ENCODE assay signal across 14 cellular contexts in genomic region chr7:47458057-47458456, GRCh38.
DNase-seq lines count a peak whose midpoint lies in the region; ATAC-seq and TF ChIP-seq lines count a peak whose summit lies in the region.
"Had no signal": no experiment of that assay in that cellular context is flagged by ENCODE, and none has a peak within 500 bp of the region (broad histone marks: within the 10 kb centered on the region; RNA-seq: fewer than 3 reads in every experiment).

No MANE protein-coding gene starts in this region.

- peaks cover 79% of the 10 kb centered on the region for H3F3A ChIP-seq in PC-9 (ENCODE audit: insufficient read depth, low read depth)

- CTCF ChIA-PET in PC-9 (lab: Charles Lee) (no interaction called here), GM10248 (lab: Yijun Ruan, JAX) (interaction anchor here (0.9 kb wide), 2 partner anchors 191 to 192 kb away, joined by 3 read pairs; no protein-coding TSS in a partner anchor)

- BruUV-seq in PC-9 (replicated peaks; lab: Mats Ljungman, UMichigan), result no TSS peak

- ATAC-seq in HG02759 (IDR thresholded peaks at IDR 0.05; ENCODE audit: unreplicated experiment), result peak; percentile 39
- ATAC-seq in left colon, result peak; percentile 11
- no peak for ATAC-seq in thoracic aorta (ENCODE audit: insufficient number of reproducible peaks, low FRiP score, low read depth)
- ATAC-seq: GM12878 had no signal

- peaks cover 88% of the 10 kb centered on the region for H3K79me2 ChIP-seq in PC-9 (ENCODE audit: low read depth)

- H3K36me3 ChIP-seq in ascending aorta (no peaks in the 10 kb centered on the region), thoracic aorta (no peaks in the 10 kb centered on the region), PC-9 (ENCODE audit: low read depth) (peaks cover 1% of the 10 kb centered on the region; the same call in 1 of the 2 replicates)
- H3K36me3 ChIP-seq: esophagus muscularis mucosa had no signal

- TF ChIP-seq CTCF in ascending aorta (IDR thresholded peaks at IDR 0.05), result no peak
- no peak for TF ChIP-seq CTCF in thoracic aorta (IDR thresholded peaks at IDR 0.05)
- no peak for TF ChIP-seq CTCF in PC-9 (conservative IDR thresholded peaks at IDR 0.05)
- TF ChIP-seq CTCF in GM10248 (IDR thresholded peaks at IDR 0.05; ENCODE audit: control extremely low read depth, extremely low read depth, low read depth, missing control alignments), result no peak

- H3K9me3 ChIP-seq in ascending aorta (no peaks in the 10 kb centered on the region), thoracic aorta (no peaks in the 10 kb centered on the region), PC-9 (ENCODE audit: insufficient read depth, low read depth) (no peaks in the 10 kb centered on the region)
- H3K9me3 ChIP-seq: esophagus muscularis mucosa had no signal

- H3K9me2 ChIP-seq in PC-9 (ENCODE audit: insufficient read depth), result no peaks in the 10 kb centered on the region

- POLR2A ChIA-PET in PC-9 (lab: Charles Lee; ENCODE audit: unreplicated experiment) (no interaction called here), GM10248 (lab: Yijun Ruan, JAX) (no interaction called here)

- intact Hi-C loops in ascending aorta (cut with DNase I) (no loop called here), left colon (cut with DNase I, micrococcal nuclease) (loop anchor here in 1 of 2 donors (10.0 kb wide), 1 partner anchor 117 kb away; no protein-coding TSS in a partner anchor), PC-9 (cut with micrococcal nuclease; ENCODE audit: unreplicated experiment) (no loop called here)

- peak overlapping the region; percentile 1 to 22 for H3K27ac ChIP-seq in ascending aorta
- H3K27ac ChIP-seq in thoracic aorta, result peak overlapping the region in 1 of 2 donors; percentile 20
- no peak overlapping the region for H3K27ac ChIP-seq in PC-9
- H3K27ac ChIP-seq: esophagus muscularis mucosa had no signal

- peak in 1 of 2 donors; percentile 80 for DNase-seq in ascending aorta (ENCODE audit: low spot score in 2 of 2)
- no peak for DNase-seq in left colon
- DNase-seq in thoracic aorta (ENCODE audit: low spot score), result peak; percentile 42
- no peak for DNase-seq in PC-9
- no peak for DNase-seq in GM10248 (ENCODE audit: extremely low spot score)
- DNase-seq in NCI-H146 (lab: John Stamatoyannopoulos, UW), result no peak
- DNase-seq in NCI-H187 (lab: John Stamatoyannopoulos, UW), result no peak
- DNase-seq: activated effector memory CD4-positive, alpha-beta T cell treated with Interleukin-2 at 50 U/mL for 16 hours; H9; retina; T-helper 1 cell had no signal

- H3K4me2 ChIP-seq in PC-9, result no peak overlapping the region

- no peak overlapping the region for H3K4me3 ChIP-seq in ascending aorta
- no peak overlapping the region for H3K4me3 ChIP-seq in thoracic aorta
- no peak overlapping the region for H3K4me3 ChIP-seq in PC-9
- H3K4me3 ChIP-seq: esophagus muscularis mucosa, GM12878 had no signal

- no peak overlapping the region for H2AFZ ChIP-seq in PC-9

- H3K4me1 ChIP-seq in ascending aorta (peaks cover 15 to 24% of the 10 kb centered on the region in 2 donors), thoracic aorta (ENCODE audit: control insufficient read depth in 1 of 2, low read depth in 2 of 2) (peaks cover 29 to 55% of the 10 kb centered on the region in 2 donors), PC-9 (replicated peaks; ENCODE audit: insufficient read depth) (peaks cover 35% of the 10 kb centered on the region)

- H3K27me3 ChIP-seq in ascending aorta, result no peaks in the 10 kb centered on the region
- no peaks in the 10 kb centered on the region for H3K27me3 ChIP-seq in thoracic aorta (replicated peaks; ENCODE audit: insufficient read depth)
- H3K27me3 ChIP-seq in PC-9 (ENCODE audit: insufficient read depth, low read depth), result no peaks in the 10 kb centered on the region
- H3K27me3 ChIP-seq: esophagus muscularis mucosa had no signal

- H4K20me1 ChIP-seq in PC-9 (ENCODE audit: insufficient read depth), result peaks cover 85% of the 10 kb centered on the region
